ENCODE assay signal across 30 cellular contexts in genomic region chr22:48585916-48586798, GRCh38.
A peak's percentile ranks its signal among the peaks of the same experiment; 100 is the strongest.
DNase-seq lines count a peak whose midpoint lies in the region; FAIRE-seq and TF ChIP-seq lines count a peak whose summit lies in the region.
"Had no signal": no experiment of that assay in that cellular context is flagged by ENCODE, and none has a peak within 500 bp of the region (broad histone marks: within the 10 kb centered on the region; RNA-seq: fewer than 3 reads in every experiment).

No MANE protein-coding gene starts in this region.

- H3K9ac ChIP-seq in BLaER1, result peak overlapping the region; percentile 33; the same call in 1 of the 2 replicates

- peak overlapping the region; percentile 73 for H3K4me2 ChIP-seq in BLaER1

- H3K9me3 ChIP-seq in BLaER1, result no peaks in the 10 kb centered on the region
- H3K9me3 ChIP-seq: heart right ventricle, MG63, Peyer's patch, right atrium auricular region, upper lobe of left lung had no signal

- H3K4me3 ChIP-seq in BLaER1, result peak overlapping the region; percentile 59; the same call in 1 of the 2 replicates
- H3K4me3 ChIP-seq: dorsolateral prefrontal cortex, heart right ventricle, MG63, Peyer's patch, right atrium auricular region, upper lobe of left lung had no signal

- peak overlapping the region; percentile 73 for H3K27ac ChIP-seq in BLaER1
- H3K27ac ChIP-seq: brain microvascular endothelial cell, dorsolateral prefrontal cortex, heart right ventricle, Peyer's patch, right atrium auricular region, upper lobe of left lung had no signal

- DNase-seq in ELF-1 (ENCODE audit: low read depth, low spot score) (peak; percentile 89), NCI-H526 (lab: John Stamatoyannopoulos, UW) (peak; percentile 60 to 79), iPS-NIHi7 (ENCODE audit: extremely low spot score) (peak; percentile 74), NCI-H187 (lab: John Stamatoyannopoulos, UW) (no peak), amygdala (lab: John Stamatoyannopoulos, UW) (no peak), D721Med (ENCODE audit: insufficient read length, low spot score) (no peak)
- DNase-seq: activated CD4-positive, alpha-beta T cell treated with anti-CD3 and anti-CD28 coated beads for 36 hours; activated CD8-positive, alpha-beta memory T cell treated with anti-CD3 and anti-CD28 coated beads for 24 hours; activated T-cell treated with anti-CD3 and anti-CD28 coated beads for 4 hours; amniotic stem cell; brain microvascular endothelial cell; Caco-2; DMS79 treated with DMSO at 0.1 percent for 48 hours; dorsolateral prefrontal cortex; foreskin melanocyte; GF-D8; GOT3; heart right ventricle; KBM-7; left cardiac atrium; MG63; NCI-H774; Peyer's patch; small intestine; stimulated activated naive B cell treated with anti-CD40 and anti-IgM and Interleukin-4, amounts not matched to agents 10 μg/mL and 1 μg/mL and 100 μg/mL, for 72 hours; SW 1271; T-helper 9 cell had no signal

- FAIRE-seq in D721Med (lab: Jason Lieb, UNC), result no peak
- FAIRE-seq: small intestine had no signal

- H3K4me1 ChIP-seq in BLaER1, result peaks cover 72% of the 10 kb centered on the region
- H3K4me1 ChIP-seq: Caco-2, heart right ventricle, Peyer's patch, right atrium auricular region, upper lobe of left lung had no signal

- peaks cover 37% of the 10 kb centered on the region for H3K27me3 ChIP-seq in BLaER1
- H3K27me3 ChIP-seq: brain microvascular endothelial cell, dorsolateral prefrontal cortex, MG63, Peyer's patch, right atrium auricular region, upper lobe of left lung had no signal

- no peak for TF ChIP-seq CTCF in D721Med (IDR thresholded peaks at IDR 0.05; ENCODE audit: insufficient read depth, missing control alignments)

- H4K20me1 ChIP-seq in BLaER1, result peaks cover 14% of the 10 kb centered on the region

- no peaks in the 10 kb centered on the region for H3K36me3 ChIP-seq in BLaER1
- H3K36me3 ChIP-seq: brain microvascular endothelial cell, heart right ventricle, MG63, Peyer's patch, right atrium auricular region, upper lobe of left lung had no signal

Comparison
In these comparisons a context has a peak if more than half of its experiments do, and no peak if none do; other contexts are left out.
1. DNase-seq: peak in ELF-1 (single experiment), NCI-H526 (2 of 2) and iPS-NIHi7 (single experiment); none in NCI-H187 (0 of 2), amygdala (0 of 56) and D721Med (single experiment).